In genomic region chr9:97397220-97397619, GRCh38 we compare ENCODE assay signal across 11 cellular contexts. TPM values are rescaled to one million over a fixed set of nuclear protein-coding genes. Genes with fewer than 3 reads are reported as not detected.
A peak's percentile ranks its signal among the peaks of the same experiment; 100 is the strongest.
DNase-seq lines count a peak whose midpoint lies in the region; ATAC-seq and TF ChIP-seq lines count a peak whose summit lies in the region.
"Had no signal": no experiment of that assay in that cellular context is flagged by ENCODE, and none has a peak within 500 bp of the region (broad histone marks: within the 10 kb centered on the region; RNA-seq: fewer than 3 reads in every experiment).

No MANE protein-coding gene starts in this region.

- ATAC-seq in GM21619 (IDR thresholded peaks at IDR 0.05; ENCODE audit: unreplicated experiment) = peak; percentile 56
- no peak for ATAC-seq in Right ventricle myocardium superior (ENCODE audit: poor library complexity)
- no peak for ATAC-seq in HG03521 (IDR thresholded peaks at IDR 0.05; ENCODE audit: unreplicated experiment)

- no peaks in the 10 kb centered on the region for H3K36me3 Mint-ChIP-seq in activated CD4-positive, alpha-beta T cell treated with anti-CD3 and anti-CD28 coated beads, Interleukin-2, amount 10 ng/mL, durations not matched to agents 24 days and 14 days (ENCODE audit: low read depth)
- H3K36me3 Mint-ChIP-seq: memory B cell had no signal

- DNase-seq in activated CD4-positive, alpha-beta T cell treated with anti-CD3 and anti-CD28 coated beads, Interleukin-2, amount 10 ng/mL, durations not matched to agents 24 days and 14 days = peak; percentile 83
- no peak for DNase-seq in activated CD4-positive, alpha-beta T cell treated with anti-CD3 and anti-CD28 coated beads, Interleukin-2, amount 50 U/mL, for 1 hour
- DNase-seq in NB4 (ENCODE audit: low read depth) (peak; percentile 14), glomerular visceral epithelial cell (ENCODE audit: extremely low spot score) (peak; percentile 75), Right ventricle myocardium superior (no peak), tibial artery (no peak)
- DNase-seq: activated CD8-positive, alpha-beta memory T cell treated with anti-CD3 and anti-CD28 coated beads, Interleukin-2, amount 50 U/mL, for 4 hours; NCI-H510A treated with DMSO at 0.1 percent for 48 hours had no signal

- peaks cover 0 to 2% of the 10 kb centered on the region in 2 donors for H3K27me3 ChIP-seq in tibial artery

- H3K4me1 Mint-ChIP-seq in activated CD4-positive, alpha-beta T cell treated with anti-CD3 and anti-CD28 coated beads, Interleukin-2, amount 10 ng/mL, durations not matched to agents 24 days and 14 days = peaks cover 21% of the 10 kb centered on the region
- H3K4me1 Mint-ChIP-seq: memory B cell had no signal

- H3K36me3 ChIP-seq in tibial artery = no peaks in the 10 kb centered on the region

- H3K9me3 ChIP-seq in tibial artery = no peaks in the 10 kb centered on the region

- H3K27me3 Mint-ChIP-seq in activated CD4-positive, alpha-beta T cell treated with anti-CD3 and anti-CD28 coated beads, Interleukin-2, amount 10 ng/mL, durations not matched to agents 24 days and 14 days = peaks cover 43% of the 10 kb centered on the region

- no peaks in the 10 kb centered on the region for H3K9me3 Mint-ChIP-seq in activated CD4-positive, alpha-beta T cell treated with anti-CD3 and anti-CD28 coated beads, Interleukin-2, amount 10 ng/mL, durations not matched to agents 24 days and 14 days
- H3K9me3 Mint-ChIP-seq: memory B cell had no signal

- TF ChIP-seq POLR2A in NB4 (IDR thresholded peaks at IDR 0.05; ENCODE audit: extremely low read depth, insufficient read length) = no peak

- no peak overlapping the region for H3K4me3 Mint-ChIP-seq in activated CD4-positive, alpha-beta T cell treated with anti-CD3 and anti-CD28 coated beads, Interleukin-2, amount 10 ng/mL, durations not matched to agents 24 days and 14 days
- H3K4me3 Mint-ChIP-seq: memory B cell had no signal

- H3K27ac Mint-ChIP-seq in activated CD4-positive, alpha-beta T cell treated with anti-CD3 and anti-CD28 coated beads, Interleukin-2, amount 10 ng/mL, durations not matched to agents 24 days and 14 days = no peak overlapping the region
- H3K27ac Mint-ChIP-seq: memory B cell had no signal

- intact Hi-C loops in activated CD4-positive, alpha-beta T cell treated with anti-CD3 and anti-CD28 coated beads, Interleukin-2, amount 10 ng/mL, durations not matched to agents 24 days and 14 days (cut with micrococcal nuclease) = loop anchor here (1.0 to 10.0 kb wide), 3 partner anchors 10 to 162 kb away; partner anchors contain the start of gene TDRD7
- intact Hi-C loops in Right ventricle myocardium superior (cut with DNase I) = loop anchor here (5.0 kb wide), 1 partner anchor 540 kb away; no protein-coding TSS in a partner anchor
- intact Hi-C loops in tibial artery (cut with DNase I; ENCODE audit: low total_unique reads) = loop anchor here (5.0 kb wide), 1 partner anchor 540 kb away; no protein-coding TSS in a partner anchor

- no peak overlapping the region for H3K4me3 ChIP-seq in NB4 (ENCODE audit: low read depth, low read length)
- H3K4me3 ChIP-seq in tibial artery = no peak overlapping the region

- no peak overlapping the region for H3K27ac ChIP-seq in tibial artery

- TF ChIP-seq CTCF in NB4 (IDR thresholded peaks at IDR 0.05; ENCODE audit: low read depth, low read length) = no peak
- no peak for TF ChIP-seq CTCF in tibial artery (IDR thresholded peaks at IDR 0.05)

- H3K4me1 ChIP-seq in tibial artery = no peaks in the 10 kb centered on the region

RNA-seq across cellular contexts. Expression of gene TDRD7, which starts 14.7 kb away (rescaled TPM):
- total RNA-seq in activated CD4-positive, alpha-beta T cell treated with anti-CD3 and anti-CD28 coated beads, Interleukin-2, amount 10 ng/mL, durations not matched to agents 24 days and 14 days = 5.5 and 6.3 TPM in 2 replicates
- total RNA-seq in Right ventricle myocardium superior = 7.9 TPM

Comparison
In these comparisons a context has a peak if more than half of its experiments do, and no peak if none do; other contexts are left out.
1. DNase-seq: peak in activated CD4-positive, alpha-beta T cell treated with anti-CD3 and anti-CD28 coated beads, Interleukin-2, amount 10 ng/mL, durations not matched to agents 24 days and 14 days (single experiment), NB4 (single experiment) and glomerular visceral epithelial cell (single experiment); none in activated CD4-positive, alpha-beta T cell treated with anti-CD3 and anti-CD28 coated beads, Interleukin-2, amount 50 U/mL, for 1 hour (single experiment), Right ventricle myocardium superior (single experiment) and tibial artery (0 of 2).